ENCODE assay signal across 9 cellular contexts in the genomic region with DNA sequence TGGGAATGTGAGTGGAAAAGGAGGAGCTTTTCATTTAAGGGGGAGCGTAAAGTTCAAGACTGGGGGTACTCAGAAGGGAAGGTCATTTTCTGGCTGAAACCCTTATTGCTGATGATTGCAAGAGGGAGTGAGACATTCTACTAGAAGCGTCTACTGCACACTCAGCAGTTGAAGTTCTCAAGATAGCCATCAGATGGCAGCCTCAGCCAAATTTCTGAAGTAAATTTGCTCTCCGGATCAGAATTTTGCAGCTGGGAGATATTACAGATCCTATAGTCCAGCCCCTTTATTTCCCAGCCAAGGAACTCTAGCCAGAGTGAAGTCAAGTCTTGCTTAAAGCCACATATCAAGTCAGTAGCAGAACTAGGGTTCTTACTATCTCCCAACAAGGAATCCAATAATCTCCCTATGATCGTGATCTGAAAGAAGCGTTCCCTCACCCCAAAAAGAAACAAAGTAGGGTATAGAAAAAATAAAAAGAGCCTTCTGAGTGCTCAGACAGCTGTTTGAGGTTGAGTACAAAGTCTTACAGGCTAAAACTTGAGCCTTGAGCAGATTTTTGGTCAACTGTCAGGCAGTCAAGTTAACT. TPM values are rescaled to one million over a fixed set of nuclear protein-coding genes. Genes with fewer than 3 reads are reported as not detected.
DNase-seq lines count a peak whose midpoint lies in the region; TF ChIP-seq lines count a peak whose summit lies in the region.
"Had no signal": no experiment of that assay in that cellular context is flagged by ENCODE, and none has a peak within 500 bp of the region (broad histone marks: within the 10 kb centered on the region; RNA-seq: fewer than 3 reads in every experiment).

No MANE protein-coding gene starts in this region.

- H3K36me3 Mint-ChIP-seq in activated T-helper 2 cell treated with anti-CD3 and anti-CD28 coated beads, Interferon-gamma antibody, Interleukin-2, Interleukin-4, amounts not matched to agents 10 μg/mL and 5 μg/mL and 100 μg/mL, durations not matched to agents 14 hours and 24 hours and 36 hours (ENCODE audit: low read depth) = no peaks in the 10 kb centered on the region

- no peak for TF ChIP-seq POLR2A in breast epithelium (IDR thresholded peaks at IDR 0.05)
- no peak for TF ChIP-seq POLR2A in thyroid gland (IDR thresholded peaks at IDR 0.05)

- H3K4me1 ChIP-seq in breast epithelium (no peaks in the 10 kb centered on the region), thyroid gland (no peaks in the 10 kb centered on the region)
- H3K4me1 ChIP-seq: BLaER1 had no signal

- H3K27ac ChIP-seq in breast epithelium (no peak overlapping the region), thyroid gland (no peak overlapping the region)
- H3K27ac ChIP-seq: BLaER1 had no signal

- TF ChIP-seq CTCF in breast epithelium (IDR thresholded peaks at IDR 0.05) (peak in 2 of 3 donors; percentile 53 to 66), thyroid gland (IDR thresholded peaks at IDR 0.05) (peak; percentile 35 to 75 (median 64))

- H3K27me3 Mint-ChIP-seq in activated T-helper 2 cell treated with anti-CD3 and anti-CD28 coated beads, Interferon-gamma antibody, Interleukin-2, Interleukin-4, amounts not matched to agents 10 μg/mL and 5 μg/mL and 100 μg/mL, durations not matched to agents 14 hours and 24 hours and 36 hours (ENCODE audit: low read depth) = peaks cover 38% of the 10 kb centered on the region

- H3K27ac Mint-ChIP-seq in activated T-helper 2 cell treated with anti-CD3 and anti-CD28 coated beads, Interferon-gamma antibody, Interleukin-2, Interleukin-4, amounts not matched to agents 10 μg/mL and 5 μg/mL and 100 μg/mL, durations not matched to agents 14 hours and 24 hours and 36 hours = no peak overlapping the region

- H3K9me3 Mint-ChIP-seq in activated T-helper 2 cell treated with anti-CD3 and anti-CD28 coated beads, Interferon-gamma antibody, Interleukin-2, Interleukin-4, amounts not matched to agents 10 μg/mL and 5 μg/mL and 100 μg/mL, durations not matched to agents 14 hours and 24 hours and 36 hours = no peaks in the 10 kb centered on the region

- H3K4me3 ChIP-seq in breast epithelium (no peak overlapping the region), thyroid gland (replicated peaks in 1 of 3) (no peak overlapping the region)
- H3K4me3 ChIP-seq: BLaER1 had no signal

- 25% methylated on average over 5 of the region's 5 CpGs for WGBS in thyroid gland, 2 donors

- H3K4me3 Mint-ChIP-seq in activated T-helper 2 cell treated with anti-CD3 and anti-CD28 coated beads, Interferon-gamma antibody, Interleukin-2, Interleukin-4, amounts not matched to agents 10 μg/mL and 5 μg/mL and 100 μg/mL, durations not matched to agents 14 hours and 24 hours and 36 hours (ENCODE audit: low read depth) = no peak overlapping the region

- H3K27me3 ChIP-seq in breast epithelium (peaks cover 0 to 4% of the 10 kb centered on the region in 2 donors), thyroid gland (no peaks in the 10 kb centered on the region)
- H3K27me3 ChIP-seq: BLaER1 had no signal

- H3K9me3 ChIP-seq in breast epithelium = no peaks in the 10 kb centered on the region
- H3K9me3 ChIP-seq in thyroid gland = no peaks in the 10 kb centered on the region
- H3K9me3 ChIP-seq: BLaER1 had no signal

- no peaks in the 10 kb centered on the region for H3K4me1 Mint-ChIP-seq in activated T-helper 2 cell treated with anti-CD3 and anti-CD28 coated beads, Interferon-gamma antibody, Interleukin-2, Interleukin-4, amounts not matched to agents 10 μg/mL and 5 μg/mL and 100 μg/mL, durations not matched to agents 14 hours and 24 hours and 36 hours (ENCODE audit: low read depth)

- intact Hi-C loops in breast epithelium (cut with DNase I; ENCODE audit: low total_unique reads) (no loop called here), thyroid gland (cut with DNase I) (no loop called here)
- intact Hi-C loops in activated T-helper 2 cell treated with anti-CD3 and anti-CD28 coated beads, Interferon-gamma antibody, Interleukin-2, Interleukin-4, amounts not matched to agents 10 μg/mL and 5 μg/mL and 100 μg/mL, durations not matched to agents 14 hours and 24 hours and 36 hours (cut with micrococcal nuclease) = loop anchor here (1.0 to 2.0 kb wide), 2 partner anchors 59 to 154 kb away; no protein-coding TSS in a partner anchor

- peak; percentile 65 to 85 for DNase-seq in NCI-H524 (lab: John Stamatoyannopoulos, UW)
- no peak for DNase-seq in NCI-H524 treated with DMSO at 0.1 percent for 48 hours (lab: John Stamatoyannopoulos, UW)
- peak; percentile 38 for DNase-seq in HS-5 (ENCODE audit: low read depth)
- peak; percentile 86 for DNase-seq in NCI-H82 (lab: John Stamatoyannopoulos, UW)
- DNase-seq in breast epithelium (ENCODE audit: low spot score in 2 of 2) = no peak
- DNase-seq in kidney glomerular epithelial cell (lab: John Stamatoyannopoulos, UW) = peak; percentile 60
- peak; percentile 46 to 52 for DNase-seq in thyroid gland
- no peak for DNase-seq in activated T-helper 2 cell treated with anti-CD3 and anti-CD28 coated beads, Interferon-gamma antibody, Interleukin-2, Interleukin-4, amounts not matched to agents 10 μg/mL and 5 μg/mL and 100 μg/mL, durations not matched to agents 14 hours and 24 hours and 36 hours (ENCODE audit: low spot score)

- H3K36me3 ChIP-seq in breast epithelium (no peaks in the 10 kb centered on the region), thyroid gland (no peaks in the 10 kb centered on the region)
- H3K36me3 ChIP-seq: BLaER1 had no signal

RNA-seq across cellular contexts. Expression of a gene that starts 24.0 kb away (rescaled TPM):
- total RNA-seq in breast epithelium = not detected
- total RNA-seq in thyroid gland = not detected
- total RNA-seq in activated T-helper 2 cell treated with anti-CD3 and anti-CD28 coated beads, Interferon-gamma antibody, Interleukin-2, Interleukin-4, amounts not matched to agents 10 μg/mL and 5 μg/mL and 100 μg/mL, durations not matched to agents 14 hours and 24 hours and 36 hours = 0.32 TPM in 1 of 2 replicates, not detected in the other

RNA-seq across cellular contexts. Expression of a gene that starts 29.3 kb away (rescaled TPM):
- 1 to 10 TPM in 2 of 3 donors, not detected in 1; 1.6 to 4.7 TPM for total RNA-seq in breast epithelium
- 1 to 10 TPM in 2 of 4 donors, under 1 TPM in 1, not detected in 1; 0.67 to 8.6 (median 2.9) TPM for total RNA-seq in thyroid gland
- not detected in 2 replicates for total RNA-seq in activated T-helper 2 cell treated with anti-CD3 and anti-CD28 coated beads, Interferon-gamma antibody, Interleukin-2, Interleukin-4, amounts not matched to agents 10 μg/mL and 5 μg/mL and 100 μg/mL, durations not matched to agents 14 hours and 24 hours and 36 hours

Comparison
In these comparisons a context has a peak if more than half of its experiments do, and no peak if none do; other contexts are left out.
1. DNase-seq: peak in NCI-H524 (2 of 2), HS-5 (single experiment), NCI-H82 (single experiment), kidney glomerular epithelial cell (single experiment) and thyroid gland (2 of 2); none in NCI-H524 treated with DMSO at 0.1 percent for 48 hours (single experiment), breast epithelium (0 of 2) and activated T-helper 2 cell treated with anti-CD3 and anti-CD28 coated beads, Interferon-gamma antibody, Interleukin-2, Interleukin-4, amounts not matched to agents 10 μg/mL and 5 μg/mL and 100 μg/mL, durations not matched to agents 14 hours and 24 hours and 36 hours (single experiment).